17 cellular contexts compared by ENCODE assay signal in the genomic region with DNA sequence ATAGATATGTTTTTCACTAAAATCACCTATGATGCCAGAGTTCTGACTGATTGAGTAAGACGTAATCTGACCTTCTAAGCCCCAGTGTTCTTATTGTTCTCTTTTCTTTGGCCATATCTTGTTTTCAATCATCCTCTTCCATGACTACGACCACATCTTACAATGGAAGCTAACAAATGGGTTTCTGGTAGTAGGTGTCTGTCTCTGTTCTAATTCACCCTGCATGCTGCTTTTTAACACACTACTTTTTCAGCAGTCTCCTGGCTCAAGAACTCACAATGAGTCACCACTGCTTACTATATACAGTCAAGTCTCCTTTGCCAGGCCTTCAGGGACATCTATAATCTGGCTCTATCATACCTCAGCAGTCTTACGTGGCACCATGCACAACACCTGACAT.
A peak's percentile ranks its signal among the peaks of the same experiment; 100 is the strongest.
DNase-seq lines count a peak whose midpoint lies in the region; ATAC-seq, FAIRE-seq and TF ChIP-seq lines count a peak whose summit lies in the region.
"Had no signal": no experiment of that assay in that cellular context is flagged by ENCODE, and none has a peak within 500 bp of the region (broad histone marks: within the 10 kb centered on the region; RNA-seq: fewer than 3 reads in every experiment).

No MANE protein-coding gene starts in this region.

- H3K4me3 Mint-ChIP-seq in activated CD8-positive, alpha-beta T cell treated with anti-CD3 and anti-CD28 coated beads, Interleukin-2, amount 10 ng/mL, durations not matched to agents 7 days and 5 days, result no peak overlapping the region
- H3K4me3 Mint-ChIP-seq: HFFc6; IgD-negative memory B cell; T-helper 1 cell treated with Interleukin-12 subunit alpha and Interleukin-12 subunit beta and Interleukin-4 antibody, amounts not matched to agents 30 μg/mL and 1 μg/mL, for 36 hours had no signal

- no peaks in the 10 kb centered on the region for H3K4me1 Mint-ChIP-seq in activated CD8-positive, alpha-beta T cell treated with anti-CD3 and anti-CD28 coated beads, Interleukin-2, amount 10 ng/mL, durations not matched to agents 7 days and 5 days (ENCODE audit: low read depth)
- H3K4me1 Mint-ChIP-seq: IgD-negative memory B cell had no signal

- no peaks in the 10 kb centered on the region for H3K27me3 Mint-ChIP-seq in activated CD8-positive, alpha-beta T cell treated with anti-CD3 and anti-CD28 coated beads, Interleukin-2, amount 10 ng/mL, durations not matched to agents 7 days and 5 days (ENCODE audit: low read depth)
- H3K27me3 Mint-ChIP-seq: IgD-negative memory B cell had no signal

- H3K9me3 Mint-ChIP-seq in activated CD8-positive, alpha-beta T cell treated with anti-CD3 and anti-CD28 coated beads, Interleukin-2, amount 10 ng/mL, durations not matched to agents 7 days and 5 days (ENCODE audit: insufficient read depth), result no peaks in the 10 kb centered on the region
- H3K9me3 Mint-ChIP-seq: HFFc6; IgD-negative memory B cell; T-helper 1 cell treated with Interleukin-12 subunit alpha and Interleukin-12 subunit beta and Interleukin-4 antibody, amounts not matched to agents 30 μg/mL and 1 μg/mL, for 36 hours had no signal

- DNase-seq in D721Med (ENCODE audit: insufficient read length, low spot score) (no peak), epithelial cell of esophagus (ENCODE audit: low read depth) (peak; percentile 0), NCI-H748 (lab: John Stamatoyannopoulos, UW; ENCODE audit: unreplicated experiment) (no peak), NCI-H774 (lab: John Stamatoyannopoulos, UW) (no peak), cerebellar nuclear complex (lab: John Stamatoyannopoulos, UW) (no peak)
- DNase-seq in activated CD8-positive, alpha-beta T cell treated with anti-CD3 and anti-CD28 coated beads, Interleukin-2, amount 10 ng/mL, durations not matched to agents 7 days and 5 days, result no peak
- DNase-seq: HFFc6, NCI-H1048, NCI-H748 treated with DMSO at 0.1 percent for 48 hours, SHP77 had no signal

- peak; percentile 39 for ATAC-seq in GM18868 (IDR thresholded peaks at IDR 0.05; ENCODE audit: unreplicated experiment)
- peak; percentile 31 for ATAC-seq in HG03565 (IDR thresholded peaks at IDR 0.05; ENCODE audit: unreplicated experiment)
- no peak for ATAC-seq in activated CD8-positive, alpha-beta T cell treated with anti-CD3 and anti-CD28 coated beads, Interleukin-2, amount 10 ng/mL, durations not matched to agents 7 days and 5 days
- ATAC-seq: Panc1 had no signal

- H3K27ac Mint-ChIP-seq in activated CD8-positive, alpha-beta T cell treated with anti-CD3 and anti-CD28 coated beads, Interleukin-2, amount 10 ng/mL, durations not matched to agents 7 days and 5 days, result no peak overlapping the region
- H3K27ac Mint-ChIP-seq: HFFc6; IgD-negative memory B cell; T-helper 1 cell treated with Interleukin-12 subunit alpha and Interleukin-12 subunit beta and Interleukin-4 antibody, amounts not matched to agents 30 μg/mL and 1 μg/mL, for 36 hours had no signal

- peak; percentile 46 for FAIRE-seq in D721Med (lab: Jason Lieb, UNC)
- FAIRE-seq: TTC549 had no signal

- H3K36me3 Mint-ChIP-seq in activated CD8-positive, alpha-beta T cell treated with anti-CD3 and anti-CD28 coated beads, Interleukin-2, amount 10 ng/mL, durations not matched to agents 7 days and 5 days (ENCODE audit: low read depth), result no peaks in the 10 kb centered on the region
- H3K36me3 Mint-ChIP-seq: IgD-negative memory B cell had no signal

- CTCF ChIA-PET in activated CD8-positive, alpha-beta T cell treated with anti-CD3 and anti-CD28 coated beads, Interleukin-2, amount 10 ng/mL, durations not matched to agents 7 days and 5 days (lab: Charles Lee), result no interaction called here

- TF ChIP-seq CTCF in D721Med (IDR thresholded peaks at IDR 0.05; ENCODE audit: insufficient read depth, missing control alignments) (no peak), epithelial cell of esophagus (IDR thresholded peaks at IDR 0.05; ENCODE audit: insufficient read depth, low read depth, low read length, missing control alignments) (no peak)

- POLR2A ChIA-PET in activated CD8-positive, alpha-beta T cell treated with anti-CD3 and anti-CD28 coated beads, Interleukin-2, amount 10 ng/mL, durations not matched to agents 7 days and 5 days (lab: Charles Lee), result no interaction called here

- H3K4me3 ChIP-seq in epithelial cell of esophagus (ENCODE audit: low read length), result no peak overlapping the region
- H3K4me3 ChIP-seq: BLaER1 treated with 17β-estradiol and CSF1 and Interleukin-3, amounts not matched to agents 10 nM and 100 nM had no signal
